ENCODE assay signal across 8 cellular contexts in the genomic region with DNA sequence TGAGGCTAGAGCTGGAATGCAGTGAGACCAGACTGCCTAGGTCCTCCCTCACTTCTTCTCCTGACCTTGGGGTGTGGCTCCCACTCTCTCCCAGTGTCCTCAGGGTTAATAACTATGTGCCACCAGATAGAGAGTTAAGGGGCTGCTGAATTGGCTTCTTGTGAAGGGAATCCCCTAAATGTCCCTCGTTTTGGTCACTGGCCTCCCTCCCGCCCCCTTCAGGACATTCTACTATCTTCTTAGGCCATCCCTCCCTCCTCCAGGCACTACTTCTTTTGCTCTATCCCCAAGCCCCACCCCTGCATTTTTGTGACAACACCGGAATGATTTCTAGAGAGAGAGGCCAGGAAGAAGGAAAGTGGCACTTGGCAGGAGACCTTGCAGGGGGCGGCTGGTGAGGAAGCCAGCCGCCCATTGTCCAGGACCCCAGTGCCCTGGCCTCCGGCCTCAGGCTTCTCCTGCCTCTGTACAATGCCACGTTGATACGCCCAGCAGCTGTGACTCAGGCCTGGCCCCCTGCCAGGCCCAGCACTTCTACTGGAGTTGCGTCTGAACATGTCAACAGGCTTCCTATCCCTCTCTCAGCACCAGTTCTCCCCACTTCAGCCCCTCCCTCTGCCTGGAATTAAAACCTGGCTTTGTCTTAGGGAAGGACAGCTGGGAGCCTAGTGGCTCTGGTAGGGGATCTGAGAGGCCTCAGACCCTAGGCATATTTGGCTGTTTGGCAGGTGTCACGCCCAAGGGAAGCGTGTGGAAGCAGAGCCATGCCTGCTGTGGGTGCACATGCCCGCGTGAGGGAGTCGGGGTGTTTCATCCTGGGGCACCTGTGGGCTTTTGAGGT. TPM values are rescaled to one million over a fixed set of nuclear protein-coding genes. Genes with fewer than 3 reads are reported as not detected.
A peak's percentile ranks its signal among the peaks of the same experiment; 100 is the strongest.
DNase-seq lines count a peak whose midpoint lies in the region; ATAC-seq and TF ChIP-seq lines count a peak whose summit lies in the region.

No MANE protein-coding gene starts in this region.

- H3K27me3 ChIP-seq in kidney epithelial cell (ENCODE audit: control insufficient read depth, insufficient read depth, low read length): no peaks in the 10 kb centered on the region

- H3K9me3 Mint-ChIP-seq in natural killer cell: no peaks in the 10 kb centered on the region
- H3K9me3 Mint-ChIP-seq in natural killer cell treated with Interleukin-12 subunit alpha and Interleukin-12 subunit beta and Interleukin-15 and Interleukin-18, amount 100 ng/mL, for 72 hours: no peaks in the 10 kb centered on the region
- H3K9me3 Mint-ChIP-seq in central memory CD8-positive, alpha-beta T cell: no peaks in the 10 kb centered on the region

- TF ChIP-seq CTCF in natural killer cell (IDR thresholded peaks at IDR 0.05): no peak
- peak; percentile 30; the same call in 1 of the 2 replicates for TF ChIP-seq CTCF in WI38 (IDR thresholded peaks at IDR 0.05; ENCODE audit: low read depth, low read length)
- peak; percentile 36 for TF ChIP-seq CTCF in kidney epithelial cell (IDR thresholded peaks at IDR 0.05; ENCODE audit: insufficient read depth, low read length, poor library complexity, severe bottlenecking)

- peak overlapping the region; percentile 76 to 89 for H3K27ac Mint-ChIP-seq in natural killer cell
- H3K27ac Mint-ChIP-seq in natural killer cell treated with Interleukin-12 subunit alpha and Interleukin-12 subunit beta and Interleukin-15 and Interleukin-18, amount 100 ng/mL, for 72 hours: peak overlapping the region in 1 of 2 donors; percentile 0
- H3K27ac Mint-ChIP-seq in central memory CD8-positive, alpha-beta T cell (ENCODE audit: low read depth): peak overlapping the region; percentile 97

- peaks cover 2 to 8% of the 10 kb centered on the region in 2 donors for H3K27me3 Mint-ChIP-seq in natural killer cell (ENCODE audit: low read depth in 2 of 2)
- peaks cover 0 to 3% of the 10 kb centered on the region in 2 donors for H3K27me3 Mint-ChIP-seq in natural killer cell treated with Interleukin-12 subunit alpha and Interleukin-12 subunit beta and Interleukin-15 and Interleukin-18, amount 100 ng/mL, for 72 hours
- no peaks in the 10 kb centered on the region for H3K27me3 Mint-ChIP-seq in central memory CD8-positive, alpha-beta T cell

- no peaks in the 10 kb centered on the region for H3K36me3 Mint-ChIP-seq in natural killer cell
- no peaks in the 10 kb centered on the region for H3K36me3 Mint-ChIP-seq in natural killer cell treated with Interleukin-12 subunit alpha and Interleukin-12 subunit beta and Interleukin-15 and Interleukin-18, amount 100 ng/mL, for 72 hours
- H3K36me3 Mint-ChIP-seq in central memory CD8-positive, alpha-beta T cell (ENCODE audit: insufficient read depth): peaks cover 69% of the 10 kb centered on the region

- H3K4me3 ChIP-seq in WI38 (ENCODE audit: low read depth, low read length) (peak overlapping the region; percentile 57), kidney epithelial cell (ENCODE audit: low read depth, low read length) (no peak overlapping the region)

- H3K4me1 Mint-ChIP-seq in natural killer cell: peaks cover 21 to 52% of the 10 kb centered on the region in 2 donors
- peaks cover 38 to 44% of the 10 kb centered on the region in 2 donors for H3K4me1 Mint-ChIP-seq in natural killer cell treated with Interleukin-12 subunit alpha and Interleukin-12 subunit beta and Interleukin-15 and Interleukin-18, amount 100 ng/mL, for 72 hours (ENCODE audit: low read depth in 2 of 2)
- H3K4me1 Mint-ChIP-seq in central memory CD8-positive, alpha-beta T cell: peaks cover 70% of the 10 kb centered on the region

- intact Hi-C loops in natural killer cell (cut with micrococcal nuclease): no loop called here

- H3K36me3 ChIP-seq in kidney epithelial cell (ENCODE audit: control insufficient read depth, insufficient read depth, low read length): no peaks in the 10 kb centered on the region

- DNase-seq in natural killer cell (no peak), NCI-H2227 treated with DMSO at 0.1 percent for 48 hours (lab: John Stamatoyannopoulos, UW) (peak; percentile 65), kidney epithelial cell (ENCODE audit: low read depth) (peak; percentile 89), NCI-H1930 (lab: John Stamatoyannopoulos, UW) (no peak)
- no peak for DNase-seq in natural killer cell treated with Interleukin-12 subunit alpha and Interleukin-12 subunit beta and Interleukin-15 and Interleukin-18, amount 100 ng/mL, for 72 hours (ENCODE audit: low spot score)
- DNase-seq in central memory CD8-positive, alpha-beta T cell (ENCODE audit: low spot score in 2 of 2): peak in 1 of 2 donors; percentile 38
- DNase-seq in stimulated activated CD4-positive, alpha-beta T cell treated with anti-CD3 and anti-CD28 coated beads, Interleukin-15, amount 100 ng/mL, for 1 hour (ENCODE audit: low read depth in 1 of 2, low spot score in 1 of 2): peak; percentile 44 to 58

- peak in 1 of 3 donors; percentile 10 for ATAC-seq in natural killer cell
- ATAC-seq in natural killer cell treated with Interleukin-12 subunit alpha and Interleukin-12 subunit beta and Interleukin-15 and Interleukin-18, amount 100 ng/mL, for 72 hours: no peak
- no peak for ATAC-seq in central memory CD8-positive, alpha-beta T cell (replicated peaks; ENCODE audit: extremely low read depth, poor library complexity, severe bottlenecking)

- H3K4me3 Mint-ChIP-seq in natural killer cell: no peak overlapping the region
- no peak overlapping the region for H3K4me3 Mint-ChIP-seq in natural killer cell treated with Interleukin-12 subunit alpha and Interleukin-12 subunit beta and Interleukin-15 and Interleukin-18, amount 100 ng/mL, for 72 hours
- peak overlapping the region; percentile 44 for H3K4me3 Mint-ChIP-seq in central memory CD8-positive, alpha-beta T cell

RNA-seq across cellular contexts. Expression of a gene that starts 9.1 kb away (rescaled TPM):
- 100 to 1,000 TPM; 201 to 504 (median 273) TPM for total RNA-seq in natural killer cell
- total RNA-seq in natural killer cell treated with Interleukin-12 subunit alpha and Interleukin-12 subunit beta and Interleukin-15 and Interleukin-18, amount 100 ng/mL, for 72 hours: 10 to 100 TPM; 21.4 to 67.6 TPM
- 251 and 280 TPM in 2 replicates for total RNA-seq in kidney epithelial cell

RNA-seq across cellular contexts. Expression of a gene that starts 29.8 kb away (rescaled TPM):
- 10 to 100 TPM in 1 of 3 donors, 1 to 10 TPM in 2; 2.6 to 13.0 (median 7.0) TPM for total RNA-seq in natural killer cell
- 10 to 100 TPM in 1 of 2 donors, 1 to 10 TPM in 1; 3.9 to 16.6 TPM for total RNA-seq in natural killer cell treated with Interleukin-12 subunit alpha and Interleukin-12 subunit beta and Interleukin-15 and Interleukin-18, amount 100 ng/mL, for 72 hours
- 2.6 and 3.8 TPM in 2 replicates for total RNA-seq in kidney epithelial cell

RNA-seq across cellular contexts. Expression of a gene that starts 41.3 kb away (rescaled TPM):
- total RNA-seq in natural killer cell (under 1 TPM; 0.05 to 0.16 (median 0.14) TPM), kidney epithelial cell (34.5 and 34.6 TPM in 2 replicates)
- total RNA-seq in natural killer cell treated with Interleukin-12 subunit alpha and Interleukin-12 subunit beta and Interleukin-15 and Interleukin-18, amount 100 ng/mL, for 72 hours: under 1 TPM; 0.06 to 0.07 TPM

Comparison
In these comparisons a context has a peak if more than half of its experiments do, and no peak if none do; other contexts are left out.
1. DNase-seq: peak in NCI-H2227 treated with DMSO at 0.1 percent for 48 hours (single experiment), kidney epithelial cell (single experiment) and stimulated activated CD4-positive, alpha-beta T cell treated with anti-CD3 and anti-CD28 coated beads, Interleukin-15, amount 100 ng/mL, for 1 hour (2 of 2); none in natural killer cell (single experiment), natural killer cell treated with Interleukin-12 subunit alpha and Interleukin-12 subunit beta and Interleukin-15 and Interleukin-18, amount 100 ng/mL, for 72 hours (single experiment) and NCI-H1930 (0 of 2).
2. RNA of a gene that starts 41.3 kb away (total RNA-seq): 34.5 to 34.6 TPM in kidney epithelial cell; 0.05 to 0.16 TPM in natural killer cell and 0.06 to 0.07 TPM in natural killer cell treated with Interleukin-12 subunit alpha and Interleukin-12 subunit beta and Interleukin-15 and Interleukin-18, amount 100 ng/mL, for 72 hours; every median in the first group is over 10 times any median in the second.